ENCODE assay signal across 35 cellular contexts in genomic region chr9:74979844-74980243, GRCh38.
"Had no signal": no experiment of that assay in that cellular context is flagged by ENCODE, and none has a peak within 500 bp of the region (broad histone marks: within the 10 kb centered on the region; RNA-seq: fewer than 3 reads in every experiment).

No MANE protein-coding gene starts in this region.

- H3K9me3 ChIP-seq: MG63 had no signal

- DNase-seq: Kasumi-1, MG63, MV-4-11, NCI-H1048, NCI-H1092, NCI-H1092 treated with DMSO at 0.1 percent for 48 hours, NCI-H1105, NCI-H1105 treated with DMSO at 0.1 percent for 48 hours, NCI-H1417, NCI-H1417 treated with DMSO at 0.1 percent for 48 hours, NCI-H1436, NCI-H1436 treated with DMSO at 0.1 percent for 48 hours, NCI-H146, NCI-H1694, NCI-H1694 treated with DMSO at 0.1 percent for 48 hours, NCI-H187, NCI-H187 treated with DMSO at 0.1 percent for 48 hours, NCI-H1930, NCI-H2029, NCI-H2029 treated with DMSO at 0.1 percent for 48 hours, NCI-H2081, NCI-H2081 treated with DMSO at 0.1 percent for 48 hours, NCI-H2107, NCI-H2171, NCI-H2171 treated with DMSO at 0.1 percent for 48 hours, NCI-H2227 treated with DMSO at 0.1 percent for 48 hours, NCI-H226, NCI-H345, NCI-H446, NCI-H446 treated with DMSO at 0.1 percent for 48 hours, NCI-H510A, NCI-H524, NCI-H524 treated with DMSO at 0.1 percent for 48 hours, NCI-H526, NCI-H526 treated with DMSO at 0.1 percent for 48 hours had no signal

- H3K4me3 ChIP-seq: MG63 had no signal

- H3K36me3 ChIP-seq: MG63 had no signal

- H3K27me3 ChIP-seq: MG63 had no signal
